In genomic region chr3:184711366-184712247, GRCh38 we compare ENCODE assay signal across 8 cellular contexts. TPM values are rescaled to one million over a fixed set of nuclear protein-coding genes. Genes with fewer than 3 reads are reported as not detected.
DNase-seq lines count a peak whose midpoint lies in the region; ATAC-seq and TF ChIP-seq lines count a peak whose summit lies in the region.

A gene with protein sequence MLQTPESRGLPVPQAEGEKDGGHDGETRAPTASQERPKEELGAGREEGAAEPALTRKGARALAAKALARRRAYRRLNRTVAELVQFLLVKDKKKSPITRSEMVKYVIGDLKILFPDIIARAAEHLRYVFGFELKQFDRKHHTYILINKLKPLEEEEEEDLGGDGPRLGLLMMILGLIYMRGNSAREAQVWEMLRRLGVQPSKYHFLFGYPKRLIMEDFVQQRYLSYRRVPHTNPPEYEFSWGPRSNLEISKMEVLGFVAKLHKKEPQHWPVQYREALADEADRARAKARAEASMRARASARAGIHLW (minus strand): TSS chr3:184712064. CDS start chr3:184711821, 243 bp downstream.

- no peaks in the 10 kb centered on the region for H3K27me3 ChIP-seq in OCI-LY1 (ENCODE audit: insufficient read depth, low read length)

- peaks cover 31% of the 10 kb centered on the region for H3K4me1 Mint-ChIP-seq in Calu3 (ENCODE audit: low read depth, unreplicated experiment)

- no TSS peak for BruUV-seq in Calu3 (replicated peaks; lab: Mats Ljungman, UMichigan)

- H3F3A ChIP-seq in OCI-LY1 (ENCODE audit: insufficient read depth, low read length): no peaks in the 10 kb centered on the region

- H3K9me2 ChIP-seq in OCI-LY1 (ENCODE audit: low read depth, low read length): no peaks in the 10 kb centered on the region

- no peaks in the 10 kb centered on the region; the same call in 1 of the 2 replicates for H3K79me2 ChIP-seq in OCI-LY1 (ENCODE audit: insufficient read depth, low read length)

- peak within 1 kb of the TSS; percentile 82 for H3K4me3 Mint-ChIP-seq in Calu3 (ENCODE audit: low read depth, unreplicated experiment)

- TF ChIP-seq CTCF in Calu3 (IDR thresholded peaks at IDR 0.05; ENCODE audit: unreplicated experiment) (no peak), OCI-LY1 (IDR thresholded peaks at IDR 0.05; ENCODE audit: low read length) (no peak)

- peak within 1 kb of the TSS; percentile 59 for H2AFZ ChIP-seq in OCI-LY1 (ENCODE audit: low read length)

- H3K4me2 ChIP-seq in OCI-LY1 (ENCODE audit: low read length): peak within 1 kb of the TSS; percentile 87

- peak; percentile 71 for ATAC-seq in GM21526 (IDR thresholded peaks at IDR 0.05; ENCODE audit: low FRiP score, unreplicated experiment)

- H4K20me1 ChIP-seq in OCI-LY1 (ENCODE audit: insufficient read depth, low read length): no peaks in the 10 kb centered on the region

- H3K9me3 ChIP-seq in OCI-LY1 (ENCODE audit: low read length): no peaks in the 10 kb centered on the region

- H3K9me3 Mint-ChIP-seq in Calu3 (ENCODE audit: low read depth, unreplicated experiment): peaks cover 2% of the 10 kb centered on the region

- CTCF ChIA-PET in Calu3 (lab: Charles Lee): interaction anchor here (0.7 to 1.6 kb wide), 4 partner anchors 89 to 150 kb away, joined by 3 to 9 read pairs (median 4); partner anchors contain the start of gene EPHB3

- H3K4me3 ChIP-seq in OCI-LY1 (ENCODE audit: low read depth, low read length, poor library complexity, severe bottlenecking): peak within 1 kb of the TSS; percentile 90

- intact Hi-C loops in Calu3 (cut with micrococcal nuclease; ENCODE audit: unreplicated experiment): no loop called here

- peak; percentile 94 for DNase-seq in Calu3
- DNase-seq in HuH-7.5 (ENCODE audit: low spot score): peak; percentile 90
- DNase-seq in activated T-cell treated with anti-CD3 and anti-CD28 coated beads for 1 hour (ENCODE audit: low read depth): peak; percentile 48
- DNase-seq in epidermal melanocyte (ENCODE audit: insufficient read length, low spot score): peak; percentile 87
- peak; percentile 61 for DNase-seq in midbrain (lab: John Stamatoyannopoulos, UW)
- DNase-seq in stimulated activated CD8-positive, alpha-beta memory T cell treated with anti-CD3 and anti-CD28 coated beads, Interleukin-2, amount 100 ng/mL, for 1 hour (ENCODE audit: low read depth in 2 of 2): peak; percentile 27 to 36

- peak within 1 kb of the TSS; percentile 92 for H3K9ac ChIP-seq in OCI-LY1 (ENCODE audit: low read length)

- H3K27ac ChIP-seq in OCI-LY1 (ENCODE audit: low read depth, low read length, poor library complexity, severe bottlenecking): peak within 1 kb of the TSS; percentile 49

- H3K27ac Mint-ChIP-seq in Calu3 (ENCODE audit: unreplicated experiment): peak within 1 kb of the TSS; percentile 75

- H3K27me3 Mint-ChIP-seq in Calu3 (ENCODE audit: unreplicated experiment): no peaks in the 10 kb centered on the region

- H3K36me3 ChIP-seq in OCI-LY1 (ENCODE audit: insufficient read depth, low read length): peaks cover 32% of the 10 kb centered on the region

- H3K4me1 ChIP-seq in OCI-LY1 (ENCODE audit: insufficient read depth, low read length, severe bottlenecking): peaks cover 20% of the 10 kb centered on the region

- H3K36me3 Mint-ChIP-seq in Calu3 (ENCODE audit: insufficient read depth, unreplicated experiment): peaks cover 33% of the 10 kb centered on the region

RNA-seq across cellular contexts. Expression of the gene that starts here (rescaled TPM):
- 57.9 and 63.9 TPM in 2 replicates for total RNA-seq in Calu3 (2022)

Comparison
In these comparisons a context has a peak if more than half of its experiments do, and no peak if none do; other contexts are left out.
1. Peak in every context shown above with its lines: DNase-seq, ATAC-seq, H3K4me3 ChIP-seq and H3K27ac ChIP-seq.
2. DNase-seq: peak in every context shown above with its lines; median percentile 94 in Calu3; 90 in HuH-7.5; 87 in epidermal melanocyte; 61 in midbrain; 48 in activated T-cell treated with anti-CD3 and anti-CD28 coated beads for 1 hour; 32 in stimulated activated CD8-positive, alpha-beta memory T cell treated with anti-CD3 and anti-CD28 coated beads, Interleukin-2, amount 100 ng/mL, for 1 hour.